Comparison of ENCODE assay signal across 8 cellular contexts in genomic region chr14:39432619-39433451, GRCh38. TPM values are rescaled to one million over a fixed set of nuclear protein-coding genes. Genes with fewer than 3 reads are reported as not detected.
DNase-seq lines count a peak whose midpoint lies in the region; ATAC-seq, FAIRE-seq and TF ChIP-seq lines count a peak whose summit lies in the region.

No MANE protein-coding gene starts in this region.

- peak overlapping the region; percentile 91 for H3K4me3 ChIP-seq in HL-60 (replicated peaks; ENCODE audit: insufficient read depth, low read length)
- H3K4me3 ChIP-seq in mononuclear cell (ENCODE audit: low read length) = peak overlapping the region; percentile 73

- no peaks in the 10 kb centered on the region for H3K9me3 ChIP-seq in mononuclear cell (ENCODE audit: low read depth, low read length)

- H3K27me3 ChIP-seq in HL-60 (ENCODE audit: insufficient read depth, poor library complexity, severe bottlenecking) (no peaks in the 10 kb centered on the region), mononuclear cell (ENCODE audit: insufficient read depth, low read length) (no peaks in the 10 kb centered on the region)

- peak overlapping the region; percentile 98 for H3K27ac ChIP-seq in HL-60 (replicated peaks)
- H3K27ac ChIP-seq in epithelial cell of prostate = peak overlapping the region; percentile 95

- ATAC-seq in GM19468 (IDR thresholded peaks at IDR 0.05; ENCODE audit: extremely low read depth, unreplicated experiment) = peak; percentile 47

- peaks cover 36% of the 10 kb centered on the region for H3K4me1 ChIP-seq in mononuclear cell (ENCODE audit: insufficient read depth, low read length)

- DNase-seq in D721Med (ENCODE audit: insufficient read length, low spot score) (no peak), HL-60 (ENCODE audit: low read depth in 1 of 2, low spot score in 1 of 2) (peak; percentile 51 to 76), NCI-H774 (lab: John Stamatoyannopoulos, UW) (peak; percentile 93), activated T-cell treated with anti-CD3 and anti-CD28 coated beads for 24 hours (ENCODE audit: low read depth) (peak; percentile 60), epithelial cell of prostate (ENCODE audit: low read depth, low spot score) (peak; percentile 36)
- DNase-seq in stimulated activated CD8-positive, alpha-beta memory T cell treated with anti-CD3 and anti-CD28 coated beads, Interleukin-7, amount 100 ng/mL, for 1 hour (ENCODE audit: low read depth in 2 of 2) = peak; percentile 39 to 56

- TF ChIP-seq CTCF in D721Med (IDR thresholded peaks at IDR 0.05; ENCODE audit: insufficient read depth, missing control alignments) (peak; percentile 16), HL-60 (IDR thresholded peaks at IDR 0.05; ENCODE audit: insufficient read depth, low read length) (no peak)

- FAIRE-seq in D721Med (lab: Jason Lieb, UNC) = no peak

RNA-seq across cellular contexts. Expression of gene FBXO33, which starts 0.6 kb away (rescaled TPM):
- 114 TPM for total RNA-seq in mononuclear cell
